8 cellular contexts compared by ENCODE assay signal in genomic region chr19:24035261-24035880, GRCh38. TPM values are rescaled to one million over a fixed set of nuclear protein-coding genes. Genes with fewer than 3 reads are reported as not detected.
DNase-seq lines count a peak whose midpoint lies in the region; ATAC-seq, FAIRE-seq and TF ChIP-seq lines count a peak whose summit lies in the region.
"Not testable (repeated sequence)": the region's sequence is repeated elsewhere in the genome, so short reads cannot be mapped to it uniquely, and the experiment has no call there.

No MANE protein-coding gene starts in this region.

- not testable (repeated sequence) for H2BK15ac ChIP-seq in IMR-90 (ENCODE audit: low read depth, low read length)

- peaks cover 46% of the 10 kb centered on the region for H3K9me3 ChIP-seq in BLaER1
- H3K9me3 ChIP-seq in IMR-90 (ENCODE audit: control insufficient read depth, insufficient read depth, low read length); T-helper 17 cell (ENCODE audit: control insufficient read depth, low read length, poor library complexity, severe bottlenecking); endothelial cell of umbilical vein (replicated peaks; ENCODE audit: control insufficient read depth, insufficient read depth, low read length); stomach: not testable (repeated sequence)

- not testable (repeated sequence) for H4K5ac ChIP-seq in IMR-90 (ENCODE audit: low read depth, low read length)

- TF ChIP-seq EP300 in stomach (IDR thresholded peaks at IDR 0.05), result not testable (repeated sequence)

- H3K23ac ChIP-seq in IMR-90 (ENCODE audit: low read depth, low read length), result not testable (repeated sequence)

- H3K27me3 ChIP-seq in BLaER1; IMR-90 (ENCODE audit: control insufficient read depth, insufficient read depth, low read length); endothelial cell of umbilical vein (ENCODE audit: control insufficient read depth in 2 of 2, insufficient read depth in 2 of 2, low read length in 2 of 2); stomach: not testable (repeated sequence)

- H3K27me3 Mint-ChIP-seq in T-helper 17 cell; activated naive CD8-positive, alpha-beta T cell treated with anti-CD3 and anti-CD28 coated beads, Interleukin-2, amount 50 U/mL, for 24 hours; immature natural killer cell (ENCODE audit: low read depth in 3 of 3); neural crest cell (ENCODE audit: low read depth): not testable (repeated sequence)

- not testable (repeated sequence) for H2BK120ac ChIP-seq in IMR-90 (ENCODE audit: low read depth, low read length)

- peak overlapping the region; percentile 98 for H3K9ac ChIP-seq in BLaER1
- not testable (repeated sequence) for H3K9ac ChIP-seq in IMR-90 (ENCODE audit: low read depth, low read length); endothelial cell of umbilical vein (replicated peaks; ENCODE audit: extremely low read depth, insufficient read depth, low read length)

- H4K91ac ChIP-seq in IMR-90 (ENCODE audit: insufficient read depth, low read depth, low read length), result not testable (repeated sequence)

- peaks cover 17% of the 10 kb centered on the region in 2 experiments; a peak in 3 of 4 replicates for H3K79me1 ChIP-seq in IMR-90 (ENCODE audit: low read depth in 1 of 2, low read length in 2 of 2)

- H3K36me3 ChIP-seq in BLaER1, result peaks cover 49% of the 10 kb centered on the region
- H3K36me3 ChIP-seq in IMR-90 (ENCODE audit: control insufficient read depth, insufficient read depth, low read length), result peaks cover 19% of the 10 kb centered on the region
- H3K36me3 ChIP-seq in endothelial cell of umbilical vein (ENCODE audit: control insufficient read depth in 2 of 2, extremely low read depth in 1 of 2, insufficient read depth in 2 of 2, low read length in 2 of 2), result not testable (repeated sequence)
- peaks cover 0 to 43% (median 29%) of the 10 kb centered on the region in 4 donors for H3K36me3 ChIP-seq in stomach

- H3K4me3 ChIP-seq in BLaER1 (peak overlapping the region; percentile 90), stomach (peak overlapping the region; percentile 52 to 80 (median 73))
- not testable (repeated sequence) for H3K4me3 ChIP-seq in IMR-90 (ENCODE audit: insufficient read depth, low read depth, low read length); endothelial cell of umbilical vein (replicated peaks in 1 of 3; ENCODE audit: insufficient read depth in 1 of 3, low read depth in 1 of 3, low read length in 3 of 3)

- not testable (repeated sequence) for TF ChIP-seq RAD21 in IMR-90 (IDR thresholded peaks at IDR 0.05; ENCODE audit: low read length)

- TF ChIP-seq CTCF in IMR-90 (conservative IDR thresholded peaks at IDR 0.05; ENCODE audit: low read depth, low read length); endothelial cell of umbilical vein (IDR thresholded peaks at IDR 0.05; ENCODE audit: extremely low read depth in 1 of 2, insufficient read depth in 1 of 2, low read depth in 1 of 2, low read length in 2 of 2); neural crest cell (conservative IDR thresholded peaks at IDR 0.05); stomach (IDR thresholded peaks at IDR 0.05): not testable (repeated sequence)

- not testable (repeated sequence) for H2AFZ ChIP-seq in IMR-90 (replicated peaks; ENCODE audit: low read length, poor library complexity); endothelial cell of umbilical vein (ENCODE audit: low read depth, low read length)

- H3K14ac ChIP-seq in IMR-90 (replicated peaks; ENCODE audit: low read depth, low read length), result 0 out of 2 replicates have a peak overlapping the region, but pooled peaks have one; percentile 32

- not testable (repeated sequence) for H3K9me1 ChIP-seq in IMR-90 (ENCODE audit: insufficient read depth, low read length); endothelial cell of umbilical vein (replicated peaks; ENCODE audit: control insufficient read depth, extremely low read depth, insufficient read depth, low read length)

- intact Hi-C loops in IMR-90 (cut with micrococcal nuclease), result loop anchor here (10.0 kb wide), 2 partner anchors 119 to 281 kb away; partner anchors contain the start of gene ZNF681
- intact Hi-C loops in endothelial cell of umbilical vein (cut with micrococcal nuclease), result loop anchor here (10.0 kb wide), 2 partner anchors 49 to 351 kb away; partner anchors contain the start of genes ZNF254 and ZNF675
- intact Hi-C loops in stomach (cut with DNase I; ENCODE audit: low total_unique reads), result not testable (repeated sequence)

- H3K4me1 Mint-ChIP-seq in T-helper 17 cell, result peaks cover 43% of the 10 kb centered on the region
- H3K4me1 Mint-ChIP-seq in activated naive CD8-positive, alpha-beta T cell treated with anti-CD3 and anti-CD28 coated beads, Interleukin-2, amount 50 U/mL, for 24 hours, result peaks cover 43% of the 10 kb centered on the region
- H3K4me1 Mint-ChIP-seq in immature natural killer cell, result peaks cover 43 to 67% of the 10 kb centered on the region in 2 donors
- peaks cover 37% of the 10 kb centered on the region for H3K4me1 Mint-ChIP-seq in neural crest cell

- not testable (repeated sequence) for H2AK9ac ChIP-seq in IMR-90 (replicated peaks; ENCODE audit: low read depth, low read length, poor library complexity)

- not testable (repeated sequence) for H3K56ac ChIP-seq in IMR-90 (ENCODE audit: extremely low read depth, insufficient read depth, low read length)

- 95% methylated on average over 4 of the region's 12 CpGs; no CpG with 5 or more reads in 1 of the 2 experiments for WGBS in IMR-90 (ENCODE audit: extremely low coverage in 2 of 2, insufficient read length in 1 of 2), 2 experiments
- WGBS in stomach, 5 donors, result 73 to 91% (median 84%) methylated on average over 12 of the region's 12 CpGs

- DNase-seq in IMR-90; T-helper 17 cell; activated naive CD8-positive, alpha-beta T cell treated with anti-CD3 and anti-CD28 coated beads, Interleukin-2, amount 50 U/mL, for 24 hours; endothelial cell of umbilical vein (ENCODE audit: low read depth, low spot score); immature natural killer cell; neural crest cell (ENCODE audit: low read depth, low spot score); stomach: not testable (repeated sequence)

- H2BK20ac ChIP-seq in IMR-90 (ENCODE audit: low read depth, low read length), result not testable (repeated sequence)

- not testable (repeated sequence) for H2AK5ac ChIP-seq in IMR-90 (ENCODE audit: low read depth, low read length)

- BruUV-seq in IMR-90 (replicated peaks; lab: Mats Ljungman, UMichigan); endothelial cell of umbilical vein (replicated peaks; lab: Mats Ljungman, UMichigan): not testable (repeated sequence)

- H3K4me1 ChIP-seq in BLaER1 (peaks cover 51% of the 10 kb centered on the region), stomach (peaks cover 26 to 65% (median 49%) of the 10 kb centered on the region in 4 donors)
- not testable (repeated sequence) for H3K4me1 ChIP-seq in IMR-90 (ENCODE audit: control insufficient read depth, insufficient read depth, low read length); endothelial cell of umbilical vein (ENCODE audit: control insufficient read depth, extremely low read depth, insufficient read depth, low read length)

- dilution Hi-C loops in IMR-90 (cut with HindIII; ENCODE audit: low sequenced_read_pairs, unreplicated experiment); endothelial cell of umbilical vein (cut with MboI; ENCODE audit: extremely low pct_ligation_motif_present, low sequenced_read_pairs): not testable (repeated sequence)

- CTCF ChIA-PET in IMR-90 (lab: Yijun Ruan, JAX), result interaction anchor here (0.6 kb wide), 1 partner anchor 19 kb away, joined by 3 read pairs; no protein-coding TSS in a partner anchor
- CTCF ChIA-PET in endothelial cell of umbilical vein (lab: Charles Lee), result not testable (repeated sequence)

- H3K4me3 Mint-ChIP-seq in T-helper 17 cell (peak overlapping the region; percentile 99), immature natural killer cell (peak overlapping the region; percentile 70 to 100 (median 100)), neural crest cell (peak overlapping the region; percentile 100)
- peak overlapping the region; percentile 98 for H3K4me3 Mint-ChIP-seq in activated naive CD8-positive, alpha-beta T cell treated with anti-CD3 and anti-CD28 coated beads, Interleukin-2, amount 50 U/mL, for 24 hours

- not testable (repeated sequence) for H3K36me3 Mint-ChIP-seq in T-helper 17 cell (ENCODE audit: low read depth)
- H3K36me3 Mint-ChIP-seq in activated naive CD8-positive, alpha-beta T cell treated with anti-CD3 and anti-CD28 coated beads, Interleukin-2, amount 50 U/mL, for 24 hours (ENCODE audit: low read depth), result peaks cover 33% of the 10 kb centered on the region
- H3K36me3 Mint-ChIP-seq in immature natural killer cell (peaks cover 3 to 16% (median 5%) of the 10 kb centered on the region in 3 donors), neural crest cell (ENCODE audit: low read depth) (peaks cover 33% of the 10 kb centered on the region)

- H3K4ac ChIP-seq in IMR-90 (ENCODE audit: low read depth, low read length), result not testable (repeated sequence)

- not testable (repeated sequence) for H4K8ac ChIP-seq in IMR-90 (ENCODE audit: low read depth in 2 of 2, low read length in 2 of 2)

- peaks cover 48% of the 10 kb centered on the region for H3K79me2 ChIP-seq in endothelial cell of umbilical vein (ENCODE audit: control insufficient read depth, insufficient read depth, low read length)

- FAIRE-seq in endothelial cell of umbilical vein (lab: Jason Lieb, UNC), result not testable (repeated sequence)

- not testable (repeated sequence) for H3K27ac ChIP-seq in BLaER1; IMR-90 (ENCODE audit: insufficient read depth, low read length); endothelial cell of umbilical vein (ENCODE audit: insufficient read depth, low read depth, low read length)
- peak overlapping the region in 4 of 5 donors; percentile 90 to 98 (median 94) for H3K27ac ChIP-seq in stomach

- TF ChIP-seq POLR2A in IMR-90 (IDR thresholded peaks at IDR 0.05; ENCODE audit: low read depth, low read length); endothelial cell of umbilical vein (IDR thresholded peaks at IDR 0.05; ENCODE audit: low read depth, low read length); stomach (IDR thresholded peaks at IDR 0.05): not testable (repeated sequence)

- not testable (repeated sequence) for H2BK5ac ChIP-seq in IMR-90 (ENCODE audit: low read depth, low read length, poor library complexity, severe bottlenecking)

- H3K27ac Mint-ChIP-seq in T-helper 17 cell; activated naive CD8-positive, alpha-beta T cell treated with anti-CD3 and anti-CD28 coated beads, Interleukin-2, amount 50 U/mL, for 24 hours; neural crest cell (ENCODE audit: unreplicated experiment): not testable (repeated sequence)
- peak overlapping the region in 4 of 6 donors; percentile 51 to 71 (median 64) for H3K27ac Mint-ChIP-seq in immature natural killer cell

- peaks cover 56% of the 10 kb centered on the region for H4K20me1 ChIP-seq in BLaER1
- H4K20me1 ChIP-seq in IMR-90 (ENCODE audit: insufficient read depth, low read length); endothelial cell of umbilical vein (replicated peaks; ENCODE audit: control insufficient read depth, extremely low read depth, insufficient read depth, low read length): not testable (repeated sequence)

- not testable (repeated sequence) for H3K18ac ChIP-seq in IMR-90 (ENCODE audit: low read depth, low read length)

- H3K4me2 ChIP-seq in BLaER1 (peak overlapping the region; percentile 91), IMR-90 (ENCODE audit: low read depth, low read length) (peak overlapping the region; percentile 53; the same call in 1 of the 2 replicates), endothelial cell of umbilical vein (ENCODE audit: insufficient read depth, low read length) (peak overlapping the region; percentile 72)

- in situ Hi-C loops in IMR-90 (cut with MboI; ENCODE audit: low sequenced_read_pairs), result loop anchor here (25.0 kb wide), 1 partner anchor 773 kb away; the partner anchor contains the start of gene ZNF724

- ATAC-seq in IMR-90 (ENCODE audit: low read depth); T-helper 17 cell; activated naive CD8-positive, alpha-beta T cell treated with anti-CD3 and anti-CD28 coated beads, Interleukin-2, amount 50 U/mL, for 24 hours: not testable (repeated sequence)

- POLR2A ChIA-PET in IMR-90 (lab: Charles Lee; ENCODE audit: unreplicated experiment); endothelial cell of umbilical vein (lab: Charles Lee): not testable (repeated sequence)

- H3K9me3 Mint-ChIP-seq in activated naive CD8-positive, alpha-beta T cell treated with anti-CD3 and anti-CD28 coated beads, Interleukin-2, amount 50 U/mL, for 24 hours; immature natural killer cell; neural crest cell: not testable (repeated sequence)

RNA-seq across cellular contexts. Expression of gene ZNF254, which starts 51.6 kb away (rescaled TPM):
- 8.8 and 15.0 TPM in 2 replicates for total RNA-seq in IMR-90 (2012; rRNA removed)
- polyA plus RNA-seq in IMR-90 (2012; rRNA removed), result 2.7 and 4.4 TPM in 2 replicates
- polyA plus RNA-seq in IMR-90 (2012; cell fraction: cytosol; rRNA removed), result 1.3 and 3.0 TPM in 2 replicates
- 3.4 and 6.9 TPM in 2 replicates for polyA plus RNA-seq in IMR-90 (2012; cell fraction: nucleus; rRNA removed; ENCODE audit: low replicate concordance)
- 10 to 100 TPM in 1 of 2 donors, 1 to 10 TPM in 1; 8.4 to 12.0 TPM for total RNA-seq in T-helper 17 cell
- total RNA-seq in endothelial cell of umbilical vein, result 16.0 TPM in 2 replicates
- polyA plus RNA-seq in endothelial cell of umbilical vein, result 4.8 and 4.9 TPM in 2 replicates
- 4.1 and 4.9 TPM in 2 replicates for polyA plus RNA-seq in endothelial cell of umbilical vein (2011; cell fraction: cytosol; rRNA removed)
- polyA plus RNA-seq in endothelial cell of umbilical vein (2011; cell fraction: nucleus; rRNA removed), result 17.9 and 22.3 TPM in 2 replicates
- polyA plus RNA-seq in endothelial cell of umbilical vein (2012), result 8.0 and 11.4 TPM in 2 replicates
- 19.0 and 25.5 TPM in 2 replicates for polyA minus RNA-seq in endothelial cell of umbilical vein
- 3.6 TPM for polyA minus RNA-seq in endothelial cell of umbilical vein (2011; cell fraction: cytosol; rRNA and poly(A)+ RNA removed)
- 33.1 and 52.4 TPM in 2 replicates for polyA minus RNA-seq in endothelial cell of umbilical vein (2011; cell fraction: nucleus; rRNA and poly(A)+ RNA removed)
- polyA plus RNA-seq in immature natural killer cell, result 1 to 10 TPM; 4.4 to 6.9 (median 5.7) TPM
- total RNA-seq in neural crest cell, result 36.8 and 37.6 TPM in 2 replicates
- total RNA-seq in stomach, result 10 to 100 TPM; 17.4 to 68.3 (median 30.3) TPM
- polyA plus RNA-seq in stomach, result 1 to 10 TPM; 4.0 to 6.4 (median 4.1) TPM
